ENCODE assay signal across 2 cellular contexts in genomic region chr14:103737432-103738045, GRCh38.
A peak's percentile ranks its signal among the peaks of the same experiment; 100 is the strongest.
TF ChIP-seq lines count a peak whose summit lies in the region.

No MANE protein-coding gene starts in this region.

TF ChIP-seq in WTC11, 78 proteins besides CTCF, POLR2A, EP300 and RAD21:
- TF ChIP-seq FOXP1 (CRISPR knock-in tag; IDR thresholded peaks at IDR 0.05; ENCODE audit: borderline replicate concordance): no peak
- TF ChIP-seq OVOL2 (CRISPR knock-in tag; IDR thresholded peaks at IDR 0.05; ENCODE audit: borderline replicate concordance): no peak
- no peak for TF ChIP-seq GRHL2 (CRISPR knock-in tag; IDR thresholded peaks at IDR 0.05; ENCODE audit: insufficient replicate concordance, severe bottlenecking)
- no peak for TF ChIP-seq PRDM15 (CRISPR knock-in tag; IDR thresholded peaks at IDR 0.05)
- TF ChIP-seq FOXJ3 (CRISPR knock-in tag; IDR thresholded peaks at IDR 0.05; ENCODE audit: borderline replicate concordance): no peak
- TF ChIP-seq, protein P1, sequence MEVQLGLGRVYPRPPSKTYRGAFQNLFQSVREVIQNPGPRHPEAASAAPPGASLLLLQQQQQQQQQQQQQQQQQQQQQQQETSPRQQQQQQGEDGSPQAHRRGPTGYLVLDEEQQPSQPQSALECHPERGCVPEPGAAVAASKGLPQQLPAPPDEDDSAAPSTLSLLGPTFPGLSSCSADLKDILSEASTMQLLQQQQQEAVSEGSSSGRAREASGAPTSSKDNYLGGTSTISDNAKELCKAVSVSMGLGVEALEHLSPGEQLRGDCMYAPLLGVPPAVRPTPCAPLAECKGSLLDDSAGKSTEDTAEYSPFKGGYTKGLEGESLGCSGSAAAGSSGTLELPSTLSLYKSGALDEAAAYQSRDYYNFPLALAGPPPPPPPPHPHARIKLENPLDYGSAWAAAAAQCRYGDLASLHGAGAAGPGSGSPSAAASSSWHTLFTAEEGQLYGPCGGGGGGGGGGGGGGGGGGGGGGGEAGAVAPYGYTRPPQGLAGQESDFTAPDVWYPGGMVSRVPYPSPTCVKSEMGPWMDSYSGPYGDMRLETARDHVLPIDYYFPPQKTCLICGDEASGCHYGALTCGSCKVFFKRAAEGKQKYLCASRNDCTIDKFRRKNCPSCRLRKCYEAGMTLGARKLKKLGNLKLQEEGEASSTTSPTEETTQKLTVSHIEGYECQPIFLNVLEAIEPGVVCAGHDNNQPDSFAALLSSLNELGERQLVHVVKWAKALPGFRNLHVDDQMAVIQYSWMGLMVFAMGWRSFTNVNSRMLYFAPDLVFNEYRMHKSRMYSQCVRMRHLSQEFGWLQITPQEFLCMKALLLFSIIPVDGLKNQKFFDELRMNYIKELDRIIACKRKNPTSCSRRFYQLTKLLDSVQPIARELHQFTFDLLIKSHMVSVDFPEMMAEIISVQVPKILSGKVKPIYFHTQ (CRISPR knock-in tag; IDR thresholded peaks at IDR 0.05): no peak
- no peak for TF ChIP-seq ZNF396 (CRISPR knock-in tag; IDR thresholded peaks at IDR 0.05; ENCODE audit: borderline replicate concordance)
- no peak for TF ChIP-seq GTF2I (CRISPR knock-in tag; conservative IDR thresholded peaks at IDR 0.05)
- TF ChIP-seq, protein P2, sequence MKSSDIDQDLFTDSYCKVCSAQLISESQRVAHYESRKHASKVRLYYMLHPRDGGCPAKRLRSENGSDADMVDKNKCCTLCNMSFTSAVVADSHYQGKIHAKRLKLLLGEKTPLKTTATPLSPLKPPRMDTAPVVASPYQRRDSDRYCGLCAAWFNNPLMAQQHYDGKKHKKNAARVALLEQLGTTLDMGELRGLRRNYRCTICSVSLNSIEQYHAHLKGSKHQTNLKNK (CRISPR knock-in tag; IDR thresholded peaks at IDR 0.05): no peak
- no peak for TF ChIP-seq PRRX2 (CRISPR knock-in tag; IDR thresholded peaks at IDR 0.05)
- no peak for TF ChIP-seq NFYB (CRISPR knock-in tag; conservative IDR thresholded peaks at IDR 0.05; ENCODE audit: low read depth)
- TF ChIP-seq NR3C1 (CRISPR knock-in tag; conservative IDR thresholded peaks at IDR 0.05; ENCODE audit: low read depth): no peak
- TF ChIP-seq SP1 (CRISPR knock-in tag; conservative IDR thresholded peaks at IDR 0.05): no peak

TF ChIP-seq in H1, 55 proteins besides CTCF, POLR2A, EP300 and RAD21:
- TF ChIP-seq CEBPB (IDR thresholded peaks at IDR 0.05; ENCODE audit: low read depth, low read length) (0 out of 2 replicates have a peak, but pooled peaks have one; percentile 39), KDM1A (IDR thresholded peaks at IDR 0.05; ENCODE audit: borderline replicate concordance, low read length) (no peak)
